In the genomic region with DNA sequence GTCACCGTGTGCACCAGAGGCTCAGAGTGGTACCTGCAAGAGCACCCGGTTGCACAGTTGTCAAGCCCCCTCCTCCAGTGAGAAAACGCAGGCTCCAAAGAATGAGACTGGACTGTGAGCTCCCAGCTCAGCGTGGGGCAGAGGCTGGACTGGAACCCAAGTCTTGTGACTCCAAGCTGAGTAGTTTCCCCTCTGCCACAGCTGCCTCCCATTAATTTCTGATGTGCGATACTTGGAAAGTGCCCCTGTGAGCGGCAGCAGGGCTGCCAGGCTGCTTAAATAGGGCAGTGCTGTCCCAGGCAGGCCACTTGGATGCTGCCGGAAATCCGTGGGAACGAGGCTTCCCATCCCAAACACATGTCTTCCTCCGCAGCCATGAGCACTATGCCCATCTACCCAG, we compare ENCODE assay signal across 16 cellular contexts.
A peak's percentile ranks its signal among the peaks of the same experiment; 100 is the strongest.
DNase-seq lines count a peak whose midpoint lies in the region; ATAC-seq, FAIRE-seq and TF ChIP-seq lines count a peak whose summit lies in the region.
"Had no signal": no experiment of that assay in that cellular context is flagged by ENCODE, and none has a peak within 500 bp of the region (broad histone marks: within the 10 kb centered on the region; RNA-seq: fewer than 3 reads in every experiment).

No MANE protein-coding gene starts in this region.

- no peak for TF ChIP-seq CTCF in left ventricle myocardium inferior (IDR thresholded peaks at IDR 0.05; ENCODE audit: borderline replicate concordance)
- TF ChIP-seq CTCF in right atrium auricular region (IDR thresholded peaks at IDR 0.05): no peak
- no peak for TF ChIP-seq CTCF in sigmoid colon (IDR thresholded peaks at IDR 0.05)
- no peak for TF ChIP-seq CTCF in kidney (IDR thresholded peaks at IDR 0.05; ENCODE audit: borderline replicate concordance, extremely low read depth, insufficient read depth)

- FAIRE-seq in kidney (lab: Jason Lieb, UNC): no peak

- WGBS in sigmoid colon, 2 donors: 94 to 95% methylated on average over 10 of the region's 10 CpGs

- no peak for TF ChIP-seq POLR2A in sigmoid colon (IDR thresholded peaks at IDR 0.05)

- H3K4me1 ChIP-seq in left ventricle myocardium inferior (peaks cover 85% of the 10 kb centered on the region), right atrium auricular region (peaks cover 0 to 60% of the 10 kb centered on the region in 2 donors), sigmoid colon (peaks cover 0 to 70% (median 59%) of the 10 kb centered on the region in 4 donors), kidney (ENCODE audit: control insufficient read depth in 1 of 2, insufficient read depth in 1 of 2, low read depth in 1 of 2, low read length in 2 of 2) (peaks cover 11 to 19% of the 10 kb centered on the region in 2 donors)

- no peaks in the 10 kb centered on the region for H3K27me3 ChIP-seq in left ventricle myocardium inferior (ENCODE audit: low read depth)
- no peaks in the 10 kb centered on the region for H3K27me3 ChIP-seq in right atrium auricular region
- no peaks in the 10 kb centered on the region for H3K27me3 ChIP-seq in sigmoid colon
- H3K27me3 ChIP-seq: right lobe of liver had no signal

- H3K27ac ChIP-seq in left ventricle myocardium inferior (replicated peaks): peak overlapping the region; percentile 95
- peak overlapping the region; percentile 85 to 93 for H3K27ac ChIP-seq in right atrium auricular region
- H3K27ac ChIP-seq in sigmoid colon: peak overlapping the region; percentile 84 to 93 (median 88)
- no peak overlapping the region for H3K27ac ChIP-seq in kidney (ENCODE audit: low read depth in 2 of 2, low read length in 2 of 2)
- H3K27ac ChIP-seq: KMS-11, right lobe of liver had no signal

- DNase-seq in left ventricle myocardium inferior (no peak), Right ventricle myocardium superior (no peak), right atrium auricular region (ENCODE audit: low spot score) (no peak), sigmoid colon (peak; percentile 66), kidney (no peak), MV-4-11 (lab: John Stamatoyannopoulos, UW) (no peak)
- DNase-seq in stimulated activated CD8-positive, alpha-beta memory T cell treated with anti-CD3 and anti-CD28 coated beads, Interleukin-4, amount 100 ng/mL, for 48 hours: no peak
- no peak for DNase-seq in activated effector memory CD4-positive, alpha-beta T cell treated with Interleukin-2 at 50 U/mL for 16 hours
- DNase-seq: activated CD4-positive, CD25-positive, alpha-beta regulatory T cell treated with anti-CD3 and anti-CD28 coated beads, Interleukin-2, amount 50 U/mL, for 72 hours; activated gamma-delta T cell; GOT3; NCI-H1105; NCI-H2171; stimulated activated CD4-positive, alpha-beta T cell treated with anti-CD3 and anti-CD28 coated beads, Interleukin-2, amount 100 ng/mL, for 48 hours had no signal

- intact Hi-C loops in left ventricle myocardium inferior (cut with micrococcal nuclease) (no loop called here), Right ventricle myocardium superior (cut with DNase I) (no loop called here), sigmoid colon (cut with DNase I) (loop anchor here (5.0 kb wide), 2 partner anchors 77 to 162 kb away; no protein-coding TSS in a partner anchor), kidney (cut with DNase I) (no loop called here)

- H3K9ac ChIP-seq in kidney (ENCODE audit: low read length in 2 of 2): no peak overlapping the region
- H3K9ac ChIP-seq: KMS-11 had no signal

- ATAC-seq in Right ventricle myocardium superior (ENCODE audit: poor library complexity): no peak
- ATAC-seq: right lobe of liver had no signal

- no peaks in the 10 kb centered on the region for H3K9me3 ChIP-seq in left ventricle myocardium inferior (replicated peaks)
- no peaks in the 10 kb centered on the region for H3K9me3 ChIP-seq in right atrium auricular region
- H3K9me3 ChIP-seq in sigmoid colon: no peaks in the 10 kb centered on the region
- no peaks in the 10 kb centered on the region for H3K9me3 ChIP-seq in kidney (ENCODE audit: control insufficient read depth in 1 of 2, low read length in 2 of 2)
- H3K9me3 ChIP-seq: right lobe of liver had no signal

- H3K4me3 ChIP-seq in left ventricle myocardium inferior (peak overlapping the region; percentile 23), right atrium auricular region (no peak overlapping the region), sigmoid colon (no peak overlapping the region), kidney (ENCODE audit: low read length in 2 of 2) (no peak overlapping the region)
- H3K4me3 ChIP-seq: right lobe of liver had no signal

- H3K36me3 ChIP-seq in left ventricle myocardium inferior: no peaks in the 10 kb centered on the region
- H3K36me3 ChIP-seq in right atrium auricular region: no peaks in the 10 kb centered on the region
- no peaks in the 10 kb centered on the region for H3K36me3 ChIP-seq in sigmoid colon
- no peaks in the 10 kb centered on the region for H3K36me3 ChIP-seq in kidney (ENCODE audit: control insufficient read depth in 1 of 2, insufficient read depth in 2 of 2, low read length in 2 of 2)
- H3K36me3 ChIP-seq: right lobe of liver had no signal

- no peak for TF ChIP-seq EP300 in sigmoid colon (IDR thresholded peaks at IDR 0.05)

Comparison
In these comparisons a context has a peak if more than half of its experiments do, and no peak if none do; other contexts are left out.
1. H3K27ac ChIP-seq: peak in left ventricle myocardium inferior (single experiment), right atrium auricular region (2 of 2) and sigmoid colon (4 of 4); none in kidney (0 of 2).